In the genomic region with DNA sequence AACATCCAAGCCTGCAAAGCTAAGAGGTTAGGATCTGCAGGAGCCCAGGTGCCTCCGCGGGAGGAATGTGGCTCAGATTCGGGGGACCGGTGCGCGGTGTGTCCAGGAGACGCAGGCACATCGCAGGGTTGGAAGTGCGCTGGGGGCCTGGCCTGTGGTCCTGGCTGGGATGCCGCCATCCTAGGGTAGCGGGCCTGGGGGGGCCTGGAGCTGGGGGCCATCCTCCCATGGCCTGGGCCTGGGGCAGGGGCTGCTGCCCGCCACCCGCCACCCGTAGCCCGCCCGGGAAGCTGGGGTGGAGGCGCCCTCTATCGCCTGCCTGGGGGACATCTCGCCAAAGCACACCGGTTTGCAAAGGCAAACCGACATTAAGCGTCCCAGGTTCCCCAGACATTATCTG, we compare ENCODE assay signal across 8 cellular contexts.
DNase-seq lines count a peak whose midpoint lies in the region; ATAC-seq, FAIRE-seq and TF ChIP-seq lines count a peak whose summit lies in the region.

No MANE protein-coding gene starts in this region.

- ATAC-seq in HG02884 (IDR thresholded peaks at IDR 0.05; ENCODE audit: unreplicated experiment) (no peak), HG02588 (IDR thresholded peaks at IDR 0.05; ENCODE audit: unreplicated experiment) (no peak)

- no peak for FAIRE-seq in RCC 7860 (lab: Jason Lieb, UNC)

- H3K4me1 ChIP-seq in OCI-LY1 (ENCODE audit: insufficient read depth, low read length, severe bottlenecking) = no peaks in the 10 kb centered on the region

- H3K27me3 Mint-ChIP-seq in progenitor cell of endocrine pancreas (no peaks in the 10 kb centered on the region), immature natural killer cell (ENCODE audit: low read depth in 3 of 3) (peaks cover 2% of the 10 kb centered on the region in 3 donors)

- TF ChIP-seq CTCF in OCI-LY1 (IDR thresholded peaks at IDR 0.05; ENCODE audit: low read length) (peak; percentile 38), fibroblast of the aortic adventitia (IDR thresholded peaks at IDR 0.05; ENCODE audit: insufficient read depth, low read length) (peak; percentile 70), progenitor cell of endocrine pancreas (IDR thresholded peaks at IDR 0.05; ENCODE audit: unreplicated experiment) (peak; percentile 83)

- no peaks in the 10 kb centered on the region for H3K27me3 ChIP-seq in OCI-LY1 (ENCODE audit: insufficient read depth, low read length)

- H3K27ac Mint-ChIP-seq in progenitor cell of endocrine pancreas (peak overlapping the region; percentile 88), immature natural killer cell (no peak overlapping the region)

- no peaks in the 10 kb centered on the region for H3F3A ChIP-seq in OCI-LY1 (ENCODE audit: insufficient read depth, low read length)

- no peak overlapping the region for H3K9ac ChIP-seq in OCI-LY1 (ENCODE audit: low read length)

- DNase-seq in GM03348 (ENCODE audit: low spot score) (peak; percentile 78), fibroblast of the aortic adventitia (ENCODE audit: low read depth) (peak; percentile 17), progenitor cell of endocrine pancreas (ENCODE audit: low spot score, unreplicated experiment) (peak; percentile 44), immature natural killer cell (no peak), RCC 7860 (ENCODE audit: low spot score) (no peak)

- H3K79me2 ChIP-seq in OCI-LY1 (ENCODE audit: insufficient read depth, low read length) = no peaks in the 10 kb centered on the region

- no peaks in the 10 kb centered on the region for H3K9me3 ChIP-seq in OCI-LY1 (ENCODE audit: low read length)

- H3K9me3 Mint-ChIP-seq in progenitor cell of endocrine pancreas (ENCODE audit: low read depth) = no peaks in the 10 kb centered on the region
- H3K9me3 Mint-ChIP-seq in immature natural killer cell = no peaks in the 10 kb centered on the region

- H3K36me3 Mint-ChIP-seq in progenitor cell of endocrine pancreas (ENCODE audit: insufficient read depth) (no peaks in the 10 kb centered on the region), immature natural killer cell (no peaks in the 10 kb centered on the region)

- H3K4me2 ChIP-seq in OCI-LY1 (ENCODE audit: low read length) = no peak overlapping the region

- H3K4me3 Mint-ChIP-seq in progenitor cell of endocrine pancreas (ENCODE audit: low read depth) (no peak overlapping the region), immature natural killer cell (no peak overlapping the region)

- no peak overlapping the region for H3K4me3 ChIP-seq in OCI-LY1 (ENCODE audit: low read depth, low read length, poor library complexity, severe bottlenecking)
- H3K4me3 ChIP-seq in fibroblast of the aortic adventitia (ENCODE audit: low read depth, low read length) = no peak overlapping the region

- H2AFZ ChIP-seq in OCI-LY1 (ENCODE audit: low read length) = no peak overlapping the region

- no peaks in the 10 kb centered on the region for H3K9me2 ChIP-seq in OCI-LY1 (ENCODE audit: low read depth, low read length)

- no peaks in the 10 kb centered on the region for H3K36me3 ChIP-seq in OCI-LY1 (ENCODE audit: insufficient read depth, low read length)

- peaks cover 30% of the 10 kb centered on the region for H3K4me1 Mint-ChIP-seq in progenitor cell of endocrine pancreas (ENCODE audit: low read depth)
- no peaks in the 10 kb centered on the region for H3K4me1 Mint-ChIP-seq in immature natural killer cell

- H4K20me1 ChIP-seq in OCI-LY1 (ENCODE audit: insufficient read depth, low read length) = no peaks in the 10 kb centered on the region

- H3K27ac ChIP-seq in OCI-LY1 (ENCODE audit: low read depth, low read length, poor library complexity, severe bottlenecking) = no peak overlapping the region

Comparison
In these comparisons a context has a peak if more than half of its experiments do, and no peak if none do; other contexts are left out.
1. DNase-seq: peak in GM03348 (single experiment), fibroblast of the aortic adventitia (single experiment) and progenitor cell of endocrine pancreas (single experiment); none in immature natural killer cell (0 of 3) and RCC 7860 (single experiment).
2. Peak in every context shown above with its lines, with median percentiles within 50 percentile points of each other: CTCF ChIP-seq.